ENCODE assay signal across 20 cellular contexts in genomic region chr17:6959700-6960099, GRCh38. TPM values are rescaled to one million over a fixed set of nuclear protein-coding genes. Genes with fewer than 3 reads are reported as not detected.
"Had no signal": no experiment of that assay in that cellular context is flagged by ENCODE, and none has a peak within 500 bp of the region (broad histone marks: within the 10 kb centered on the region; RNA-seq: fewer than 3 reads in every experiment).

No MANE protein-coding gene starts in this region.

- H3K4me3 ChIP-seq: dorsolateral prefrontal cortex, heart left ventricle, suprapubic skin, thyroid gland had no signal

- H3K4me3 Mint-ChIP-seq: naive thymus-derived CD8-positive, alpha-beta T cell; stimulated activated effector memory CD8-positive, alpha-beta T cell treated with anti-CD3 and anti-CD28 coated beads, Interleukin-12 subunit alpha, Interleukin-12 subunit beta, amount 100 ng/mL, for 72 hours; type B pancreatic cell had no signal

- H3K4me1 ChIP-seq: heart left ventricle, suprapubic skin, thyroid gland had no signal

- H3K36me3 ChIP-seq: heart left ventricle, suprapubic skin, thyroid gland had no signal

- H3K9me3 Mint-ChIP-seq: stimulated activated effector memory CD8-positive, alpha-beta T cell treated with anti-CD3 and anti-CD28 coated beads, Interleukin-12 subunit alpha, Interleukin-12 subunit beta, amount 100 ng/mL, for 72 hours; type B pancreatic cell had no signal

- H3K9me3 ChIP-seq: suprapubic skin, thyroid gland had no signal

- H3K36me3 Mint-ChIP-seq: stimulated activated effector memory CD8-positive, alpha-beta T cell treated with anti-CD3 and anti-CD28 coated beads, Interleukin-12 subunit alpha, Interleukin-12 subunit beta, amount 100 ng/mL, for 72 hours; type B pancreatic cell had no signal

- ATAC-seq: heart left ventricle; left colon; naive thymus-derived CD8-positive, alpha-beta T cell; right cardiac atrium; stimulated activated effector memory CD8-positive, alpha-beta T cell treated with anti-CD3 and anti-CD28 coated beads, Interleukin-12 subunit alpha, Interleukin-12 subunit beta, amount 100 ng/mL, for 72 hours; stimulated activated naive CD8-positive, alpha-beta T cell treated with anti-CD3 and anti-CD28 coated beads, Interleukin-15, Interleukin-2, amounts not matched to agents 100 U/mL and 50 U/mL, for 24 hours had no signal

- H3K27me3 ChIP-seq: dorsolateral prefrontal cortex, heart left ventricle, suprapubic skin, thyroid gland had no signal

- DNase-seq: cortex of kidney; dorsolateral prefrontal cortex; effector CD8-positive, alpha-beta T cell; foreskin melanocyte; heart left ventricle; hippocampal formation; left colon; mesendoderm; naive thymus-derived CD8-positive, alpha-beta T cell; posterior cingulate gyrus; right cardiac atrium; stimulated activated CD4-positive, alpha-beta T cell treated with anti-CD3 and anti-CD28 coated beads, Interleukin-4, amount 100 ng/mL, for 1 hour; stimulated activated CD8-positive, alpha-beta memory T cell treated with anti-CD3 and anti-CD28 coated beads, Interleukin-4, amount 100 ng/mL, for 48 hours; stimulated activated naive CD8-positive, alpha-beta T cell treated with anti-CD3 and anti-CD28 coated beads, Interleukin-15, Interleukin-2, amounts not matched to agents 100 U/mL and 50 U/mL, for 24 hours; thyroid gland had no signal

- H3K27ac Mint-ChIP-seq: naive thymus-derived CD8-positive, alpha-beta T cell; stimulated activated effector memory CD8-positive, alpha-beta T cell treated with anti-CD3 and anti-CD28 coated beads, Interleukin-12 subunit alpha, Interleukin-12 subunit beta, amount 100 ng/mL, for 72 hours; type B pancreatic cell had no signal

- H3K27ac ChIP-seq: dorsolateral prefrontal cortex, heart left ventricle, suprapubic skin, thyroid gland had no signal

RNA-seq across cellular contexts. Expression of gene ALOX12, which starts 36.1 kb away (rescaled TPM):
- total RNA-seq: left colon; lung microvascular endothelial cell; naive thymus-derived CD8-positive, alpha-beta T cell; osteocyte; thyroid gland had no signal
